20 cellular contexts compared by ENCODE assay signal in the genomic region with DNA sequence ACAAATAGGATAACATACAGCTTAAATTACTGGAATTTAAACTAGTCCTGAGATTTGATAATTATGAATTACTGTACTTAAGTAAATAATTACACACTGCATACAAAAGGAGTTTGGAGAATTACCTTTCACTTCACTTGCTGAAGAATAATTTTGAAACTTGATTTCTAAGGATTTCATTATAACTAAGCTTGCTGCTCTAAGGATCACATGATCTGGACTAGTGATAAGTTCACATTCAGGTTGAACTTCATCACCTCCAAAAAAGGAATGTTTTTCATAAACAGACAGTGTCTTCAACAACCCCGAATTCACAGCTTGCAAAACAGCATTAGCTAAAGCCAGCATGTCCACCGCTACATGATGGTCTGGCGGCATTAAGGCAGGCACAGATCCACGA. TPM values are rescaled to one million over a fixed set of nuclear protein-coding genes. Genes with fewer than 3 reads are reported as not detected.
A peak's percentile ranks its signal among the peaks of the same experiment; 100 is the strongest.
DNase-seq lines count a peak whose midpoint lies in the region; ATAC-seq and TF ChIP-seq lines count a peak whose summit lies in the region.
"Had no signal": no experiment of that assay in that cellular context is flagged by ENCODE, and none has a peak within 500 bp of the region (broad histone marks: within the 10 kb centered on the region; RNA-seq: fewer than 3 reads in every experiment).

No MANE protein-coding gene starts in this region.

- H2BK5ac ChIP-seq in trophoblast cell (ENCODE audit: low read depth, low read length, poor library complexity) = no peak overlapping the region
- no peak overlapping the region for H2BK5ac ChIP-seq in H9 (ENCODE audit: insufficient read length, low read length)

- H3K4me2 ChIP-seq in trophoblast cell (ENCODE audit: low read length) (no peak overlapping the region), H9 (ENCODE audit: insufficient read depth, insufficient read length, low read length) (no peak overlapping the region)

- H3K18ac ChIP-seq in trophoblast cell (ENCODE audit: low read length) = no peak overlapping the region
- no peak overlapping the region for H3K18ac ChIP-seq in H9 (ENCODE audit: insufficient read length, low read depth, low read length)

- no peak overlapping the region for H2BK120ac ChIP-seq in trophoblast cell (ENCODE audit: insufficient read depth, low read length, poor library complexity)
- no peak overlapping the region for H2BK120ac ChIP-seq in H9 (ENCODE audit: low read depth, low read length, poor library complexity, severe bottlenecking)

- no peak for ATAC-seq in activated naive CD8-positive, alpha-beta T cell treated with anti-CD3 and anti-CD28 coated beads, Interleukin-2, amount 50 U/mL, for 24 hours

- no peak overlapping the region for H2BK20ac ChIP-seq in H9 (ENCODE audit: low read depth, low read length, poor library complexity, severe bottlenecking)

- H3K27ac ChIP-seq in trophoblast cell (ENCODE audit: low read depth, low read length) (no peak overlapping the region), H9 (ENCODE audit: insufficient read length, low read depth, low read length) (no peak overlapping the region)

- no peak overlapping the region for H3K4me3 Mint-ChIP-seq in activated CD4-positive, alpha-beta T cell treated with anti-CD3 and anti-CD28 coated beads, Interleukin-2, amount 10 ng/mL, durations not matched to agents 24 days and 14 days
- no peak overlapping the region for H3K4me3 Mint-ChIP-seq in activated naive CD8-positive, alpha-beta T cell
- H3K4me3 Mint-ChIP-seq in activated naive CD8-positive, alpha-beta T cell treated with anti-CD3 and anti-CD28 coated beads, Interleukin-2, amount 50 U/mL, for 24 hours = no peak overlapping the region
- H3K4me3 Mint-ChIP-seq in activated T-helper 1 cell treated with anti-CD3 and anti-CD28 coated beads, Interleukin-12 subunit alpha, Interleukin-12 subunit beta, Interleukin-2, Interleukin-4 antibody, amounts not matched to agents 30 ng/mL and 10 ng/mL and 1 ng/mL, durations not matched to agents 14 hours and 24 hours and 36 hours = no peak overlapping the region
- H3K4me3 Mint-ChIP-seq in H9 = no peak overlapping the region

- H3K27me3 ChIP-seq in trophoblast cell (ENCODE audit: insufficient read depth, low read length) (no peaks in the 10 kb centered on the region), H9 (ENCODE audit: insufficient read depth, low read length) (no peaks in the 10 kb centered on the region)

- no peaks in the 10 kb centered on the region for H3K79me2 ChIP-seq in trophoblast cell (ENCODE audit: control insufficient read depth, insufficient read depth, low read length, poor library complexity)
- no peaks in the 10 kb centered on the region for H3K79me2 ChIP-seq in H9 (ENCODE audit: insufficient read depth, low read length)

- H3K23me2 ChIP-seq in H9 (ENCODE audit: insufficient read length, low read depth, low read length, poor library complexity, severe bottlenecking) = no peaks in the 10 kb centered on the region

- no peak overlapping the region for H3K23ac ChIP-seq in trophoblast cell (ENCODE audit: low read length)
- no peak overlapping the region for H3K23ac ChIP-seq in H9 (ENCODE audit: insufficient read length, low read depth, low read length)

- peaks cover 49% of the 10 kb centered on the region for H3K4me1 Mint-ChIP-seq in activated CD4-positive, alpha-beta T cell treated with anti-CD3 and anti-CD28 coated beads, Interleukin-2, amount 10 ng/mL, durations not matched to agents 24 days and 14 days
- peaks cover 68% of the 10 kb centered on the region for H3K4me1 Mint-ChIP-seq in activated naive CD8-positive, alpha-beta T cell (ENCODE audit: low read depth)
- peaks cover 49% of the 10 kb centered on the region for H3K4me1 Mint-ChIP-seq in activated naive CD8-positive, alpha-beta T cell treated with anti-CD3 and anti-CD28 coated beads, Interleukin-2, amount 50 U/mL, for 24 hours
- H3K4me1 Mint-ChIP-seq in activated T-helper 1 cell treated with anti-CD3 and anti-CD28 coated beads, Interleukin-12 subunit alpha, Interleukin-12 subunit beta, Interleukin-2, Interleukin-4 antibody, amounts not matched to agents 30 ng/mL and 10 ng/mL and 1 ng/mL, durations not matched to agents 14 hours and 24 hours and 36 hours (ENCODE audit: low read depth) = peaks cover 69% of the 10 kb centered on the region
- no peaks in the 10 kb centered on the region for H3K4me1 Mint-ChIP-seq in H9

- no peak overlapping the region for H4K8ac ChIP-seq in trophoblast cell (ENCODE audit: low read depth, low read length)
- H4K8ac ChIP-seq in H9 (replicated peaks; ENCODE audit: insufficient read length, low read depth, low read length) = no peak overlapping the region

- no CpG with 5 or more reads among the region's 4 CpGs for WGBS in trophoblast cell (ENCODE audit: extremely low coverage, insufficient coverage, insufficient read length)
- WGBS in H9 (ENCODE audit: extremely low coverage, insufficient read length, low lambda C conversion rate) = no CpG with 5 or more reads among the region's 4 CpGs

- H3K4ac ChIP-seq in trophoblast cell (ENCODE audit: low read depth, low read length) (no peak overlapping the region), H9 (ENCODE audit: low read depth, low read length) (no peak overlapping the region)

- H2BK12ac ChIP-seq in trophoblast cell (ENCODE audit: low read length) (no peak overlapping the region), H9 (ENCODE audit: insufficient read length, low read depth, low read length) (no peak overlapping the region)

- peaks cover 10% of the 10 kb centered on the region for H3K9me3 Mint-ChIP-seq in activated CD4-positive, alpha-beta T cell treated with anti-CD3 and anti-CD28 coated beads, Interleukin-2, amount 10 ng/mL, durations not matched to agents 24 days and 14 days
- no peaks in the 10 kb centered on the region for H3K9me3 Mint-ChIP-seq in activated naive CD8-positive, alpha-beta T cell (ENCODE audit: low read depth)
- H3K9me3 Mint-ChIP-seq in activated naive CD8-positive, alpha-beta T cell treated with anti-CD3 and anti-CD28 coated beads, Interleukin-2, amount 50 U/mL, for 24 hours = no peaks in the 10 kb centered on the region
- H3K9me3 Mint-ChIP-seq in activated T-helper 1 cell treated with anti-CD3 and anti-CD28 coated beads, Interleukin-12 subunit alpha, Interleukin-12 subunit beta, Interleukin-2, Interleukin-4 antibody, amounts not matched to agents 30 ng/mL and 10 ng/mL and 1 ng/mL, durations not matched to agents 14 hours and 24 hours and 36 hours = no peaks in the 10 kb centered on the region
- no peaks in the 10 kb centered on the region for H3K9me3 Mint-ChIP-seq in H9

- H3K27me3 Mint-ChIP-seq in activated CD4-positive, alpha-beta T cell treated with anti-CD3 and anti-CD28 coated beads, Interleukin-2, amount 10 ng/mL, durations not matched to agents 24 days and 14 days = no peaks in the 10 kb centered on the region
- H3K27me3 Mint-ChIP-seq in activated naive CD8-positive, alpha-beta T cell = no peaks in the 10 kb centered on the region
- H3K27me3 Mint-ChIP-seq in activated naive CD8-positive, alpha-beta T cell treated with anti-CD3 and anti-CD28 coated beads, Interleukin-2, amount 50 U/mL, for 24 hours = no peaks in the 10 kb centered on the region
- no peaks in the 10 kb centered on the region for H3K27me3 Mint-ChIP-seq in activated T-helper 1 cell treated with anti-CD3 and anti-CD28 coated beads, Interleukin-12 subunit alpha, Interleukin-12 subunit beta, Interleukin-2, Interleukin-4 antibody, amounts not matched to agents 30 ng/mL and 10 ng/mL and 1 ng/mL, durations not matched to agents 14 hours and 24 hours and 36 hours (ENCODE audit: insufficient read depth)
- H3K27me3 Mint-ChIP-seq in H9 (ENCODE audit: low read depth) = no peaks in the 10 kb centered on the region

- no peak overlapping the region for H2AK5ac ChIP-seq in trophoblast cell (ENCODE audit: low read length)
- no peak overlapping the region for H2AK5ac ChIP-seq in H9 (ENCODE audit: insufficient read length, low read length)

- intact Hi-C loops in activated CD4-positive, alpha-beta T cell treated with anti-CD3 and anti-CD28 coated beads, Interleukin-2, amount 10 ng/mL, durations not matched to agents 24 days and 14 days (cut with micrococcal nuclease) = loop anchor here (2.0 to 10.0 kb wide), 2 partner anchors 23 to 649 kb away; no protein-coding TSS in a partner anchor
- intact Hi-C loops in activated T-helper 1 cell treated with anti-CD3 and anti-CD28 coated beads, Interleukin-12 subunit alpha, Interleukin-12 subunit beta, Interleukin-2, Interleukin-4 antibody, amounts not matched to agents 30 ng/mL and 10 ng/mL and 1 ng/mL, durations not matched to agents 14 hours and 24 hours and 36 hours (cut with micrococcal nuclease) = loop anchor here (1.0 to 2.0 kb wide), 3 partner anchors 23 to 645 kb away; no protein-coding TSS in a partner anchor

- H3T11ph ChIP-seq in H9 (ENCODE audit: low read length) = no peak overlapping the region

- H4K91ac ChIP-seq in trophoblast cell (ENCODE audit: low read depth, low read length) (no peak overlapping the region), H9 (ENCODE audit: insufficient read length, low read depth, low read length) (no peak overlapping the region)

- H3K79me1 ChIP-seq in trophoblast cell (ENCODE audit: low read length) (no peaks in the 10 kb centered on the region), H9 (ENCODE audit: insufficient read depth, low read depth, low read length, poor library complexity, severe bottlenecking) (no peaks in the 10 kb centered on the region)

- H2BK15ac ChIP-seq in H9 (ENCODE audit: low read depth, low read length) = no peak overlapping the region

- no peak overlapping the region for H3K14ac ChIP-seq in trophoblast cell (ENCODE audit: low read length)
- no peak overlapping the region for H3K14ac ChIP-seq in H9 (ENCODE audit: insufficient read depth, low read length)

- H2AFZ ChIP-seq in trophoblast cell (ENCODE audit: insufficient read depth, low read length, poor library complexity) (no peak overlapping the region), H9 (ENCODE audit: low read length) (no peak overlapping the region)

- no peak overlapping the region for H3K4me3 ChIP-seq in trophoblast cell (ENCODE audit: low read depth, low read length)

- H3K9me3 ChIP-seq in trophoblast cell (ENCODE audit: insufficient read depth, low read depth, low read length) (no peaks in the 10 kb centered on the region), H9 (ENCODE audit: control insufficient read depth, low read depth, low read length) (no peaks in the 10 kb centered on the region)

- peaks cover 83% of the 10 kb centered on the region for H3K36me3 Mint-ChIP-seq in activated CD4-positive, alpha-beta T cell treated with anti-CD3 and anti-CD28 coated beads, Interleukin-2, amount 10 ng/mL, durations not matched to agents 24 days and 14 days (ENCODE audit: low read depth)
- peaks cover 13% of the 10 kb centered on the region for H3K36me3 Mint-ChIP-seq in activated naive CD8-positive, alpha-beta T cell
- H3K36me3 Mint-ChIP-seq in activated naive CD8-positive, alpha-beta T cell treated with anti-CD3 and anti-CD28 coated beads, Interleukin-2, amount 50 U/mL, for 24 hours (ENCODE audit: low read depth) = peaks cover 58% of the 10 kb centered on the region
- peaks cover 69% of the 10 kb centered on the region for H3K36me3 Mint-ChIP-seq in activated T-helper 1 cell treated with anti-CD3 and anti-CD28 coated beads, Interleukin-12 subunit alpha, Interleukin-12 subunit beta, Interleukin-2, Interleukin-4 antibody, amounts not matched to agents 30 ng/mL and 10 ng/mL and 1 ng/mL, durations not matched to agents 14 hours and 24 hours and 36 hours (ENCODE audit: low read depth)
- H3K36me3 Mint-ChIP-seq in H9 (ENCODE audit: insufficient read depth in 1 of 3, low read depth in 3 of 3) = peaks cover 4 to 16% (median 5%) of the 10 kb centered on the region in 3 experiments; a peak in 4 of 7 replicates

- H4K12ac ChIP-seq in trophoblast cell (ENCODE audit: low read depth, low read length) = no peak overlapping the region

- TF ChIP-seq CTCF in H9 (conservative IDR thresholded peaks at IDR 0.05) = no peak

- H3K4me1 ChIP-seq in trophoblast cell (ENCODE audit: control insufficient read depth in 1 of 2, insufficient read depth in 2 of 2, low read length in 2 of 2) (no peaks in the 10 kb centered on the region), H9 (ENCODE audit: insufficient read depth, low read length) (no peaks in the 10 kb centered on the region)

- H3K56ac ChIP-seq in H9 (ENCODE audit: insufficient read length, low read depth, low read length) = no peak overlapping the region

- no peak for DNase-seq in activated CD4-positive, alpha-beta T cell treated with anti-CD3 and anti-CD28 coated beads, Interleukin-2, amount 10 ng/mL, durations not matched to agents 24 days and 14 days
- DNase-seq in activated CD4-positive, alpha-beta T cell treated with anti-CD3 and anti-CD28 coated beads for 1 hour = no peak
- DNase-seq in activated naive CD8-positive, alpha-beta T cell treated with anti-CD3 and anti-CD28 coated beads, Interleukin-2, amount 50 U/mL, for 24 hours = no peak
- DNase-seq in activated T-helper 1 cell treated with anti-CD3 and anti-CD28 coated beads, Interleukin-12 subunit alpha, Interleukin-12 subunit beta, Interleukin-2, Interleukin-4 antibody, amounts not matched to agents 30 ng/mL and 10 ng/mL and 1 ng/mL, durations not matched to agents 14 hours and 24 hours and 36 hours (ENCODE audit: low spot score) = no peak
- DNase-seq in trophoblast cell (no peak), NCI-H345 treated with DMSO at 0.1 percent for 48 hours (lab: John Stamatoyannopoulos, UW; ENCODE audit: unreplicated experiment) (no peak), H9 (no peak)
- DNase-seq: GOT3, MM.1S, NCI-H1092, NCI-H146, NCI-H2081, NCI-H2171 treated with DMSO at 0.1 percent for 48 hours, NCI-H510A, NCI-H82, OCI-M1, Right ventricle myocardium superior had no signal

- no peak overlapping the region for H4K5ac ChIP-seq in H9 (ENCODE audit: insufficient read length, low read depth, low read length)

- H3K9ac ChIP-seq in trophoblast cell (ENCODE audit: low read length) (peak overlapping the region; percentile 19), H9 (ENCODE audit: extremely low read depth, insufficient read length, low read length) (no peak overlapping the region)

- H4K20me1 ChIP-seq in H9 (ENCODE audit: control insufficient read depth, insufficient read depth, insufficient read length) = no peaks in the 10 kb centered on the region

- peak overlapping the region; percentile 48 for H3K27ac Mint-ChIP-seq in activated CD4-positive, alpha-beta T cell treated with anti-CD3 and anti-CD28 coated beads, Interleukin-2, amount 10 ng/mL, durations not matched to agents 24 days and 14 days
- peak overlapping the region; percentile 78 for H3K27ac Mint-ChIP-seq in activated naive CD8-positive, alpha-beta T cell
- H3K27ac Mint-ChIP-seq in activated naive CD8-positive, alpha-beta T cell treated with anti-CD3 and anti-CD28 coated beads, Interleukin-2, amount 50 U/mL, for 24 hours = no peak overlapping the region
- H3K27ac Mint-ChIP-seq in activated T-helper 1 cell treated with anti-CD3 and anti-CD28 coated beads, Interleukin-12 subunit alpha, Interleukin-12 subunit beta, Interleukin-2, Interleukin-4 antibody, amounts not matched to agents 30 ng/mL and 10 ng/mL and 1 ng/mL, durations not matched to agents 14 hours and 24 hours and 36 hours = peak overlapping the region; percentile 8
- no peak overlapping the region for H3K27ac Mint-ChIP-seq in H9

- peaks cover 0 to 3% of the 10 kb centered on the region in 2 experiments for H3K36me3 ChIP-seq in trophoblast cell (ENCODE audit: control insufficient read depth in 1 of 2, insufficient read depth in 2 of 2, low read length in 2 of 2)

RNA-seq across cellular contexts. Expression of gene LINS1, which starts 28.5 kb away (rescaled TPM):
- 63.9 and 64.9 TPM in 2 replicates for total RNA-seq in activated CD4-positive, alpha-beta T cell treated with anti-CD3 and anti-CD28 coated beads, Interleukin-2, amount 10 ng/mL, durations not matched to agents 24 days and 14 days
- total RNA-seq in activated T-helper 1 cell treated with anti-CD3 and anti-CD28 coated beads, Interleukin-12 subunit alpha, Interleukin-12 subunit beta, Interleukin-2, Interleukin-4 antibody, amounts not matched to agents 30 ng/mL and 10 ng/mL and 1 ng/mL, durations not matched to agents 14 hours and 24 hours and 36 hours = 64.1 and 70.5 TPM in 2 replicates
- 5.6 and 5.9 TPM in 2 replicates for polyA plus RNA-seq in trophoblast cell (2013)
- total RNA-seq in H9 (2021) = 8.8 and 11.2 TPM in 2 replicates

RNA-seq across cellular contexts. Expression of gene ASB7, which starts 28.9 kb away (rescaled TPM):
- 17.8 and 18.0 TPM in 2 replicates for total RNA-seq in activated CD4-positive, alpha-beta T cell treated with anti-CD3 and anti-CD28 coated beads, Interleukin-2, amount 10 ng/mL, durations not matched to agents 24 days and 14 days
- 18.3 and 18.7 TPM in 2 replicates for total RNA-seq in activated T-helper 1 cell treated with anti-CD3 and anti-CD28 coated beads, Interleukin-12 subunit alpha, Interleukin-12 subunit beta, Interleukin-2, Interleukin-4 antibody, amounts not matched to agents 30 ng/mL and 10 ng/mL and 1 ng/mL, durations not matched to agents 14 hours and 24 hours and 36 hours
- polyA plus RNA-seq in trophoblast cell (2013) = 6.2 and 6.5 TPM in 2 replicates
- total RNA-seq in H9 (2021) = 12.8 and 13.9 TPM in 2 replicates

RNA-seq across cellular contexts. Expression of gene CERS3, which starts 44.8 kb away (rescaled TPM):
- 0.21 and 0.40 TPM in 2 replicates for total RNA-seq in activated CD4-positive, alpha-beta T cell treated with anti-CD3 and anti-CD28 coated beads, Interleukin-2, amount 10 ng/mL, durations not matched to agents 24 days and 14 days
- 0.16 and 0.54 TPM in 2 replicates for total RNA-seq in activated T-helper 1 cell treated with anti-CD3 and anti-CD28 coated beads, Interleukin-12 subunit alpha, Interleukin-12 subunit beta, Interleukin-2, Interleukin-4 antibody, amounts not matched to agents 30 ng/mL and 10 ng/mL and 1 ng/mL, durations not matched to agents 14 hours and 24 hours and 36 hours
- 0.15 and 0.21 TPM in 2 replicates for polyA plus RNA-seq in trophoblast cell (2013)
- 1.3 and 1.4 TPM in 2 replicates for total RNA-seq in H9 (2021)
- total RNA-seq: LHCN-M2, Right ventricle myocardium superior had no signal
- polyA plus RNA-seq: BJ had no signal

Comparison
In these comparisons a context has a peak if more than half of its experiments do, and no peak if none do; other contexts are left out.
1. H3K27ac Mint-ChIP-seq: peak in activated CD4-positive, alpha-beta T cell treated with anti-CD3 and anti-CD28 coated beads, Interleukin-2, amount 10 ng/mL, durations not matched to agents 24 days and 14 days (single experiment), activated naive CD8-positive, alpha-beta T cell (single experiment) and activated T-helper 1 cell treated with anti-CD3 and anti-CD28 coated beads, Interleukin-12 subunit alpha, Interleukin-12 subunit beta, Interleukin-2, Interleukin-4 antibody, amounts not matched to agents 30 ng/mL and 10 ng/mL and 1 ng/mL, durations not matched to agents 14 hours and 24 hours and 36 hours (single experiment); none in activated naive CD8-positive, alpha-beta T cell treated with anti-CD3 and anti-CD28 coated beads, Interleukin-2, amount 50 U/mL, for 24 hours (single experiment) and H9 (0 of 3).